Comparison of ENCODE assay signal across 8 cellular contexts in genomic region chr18:59795882-59796281, GRCh38.
"Had no signal": no experiment of that assay in that cellular context is flagged by ENCODE, and none has a peak within 500 bp of the region (broad histone marks: within the 10 kb centered on the region; RNA-seq: fewer than 3 reads in every experiment).

No MANE protein-coding gene starts in this region.

- H3K9me3 Mint-ChIP-seq: GM23338 had no signal

- H3K36me3 ChIP-seq: HAP-1 had no signal

- H2AFZ ChIP-seq: GM23338 had no signal

- H3K4me1 ChIP-seq: HAP-1 had no signal

- H3K9me3 ChIP-seq: HAP-1 had no signal

- H3K27ac ChIP-seq: HL-60 had no signal

- ATAC-seq: GM23338, HCT116, HepG2, K562 had no signal

- H3K4me2 ChIP-seq: GM23338 had no signal

- H3K4me1 Mint-ChIP-seq: GM23338 had no signal

- H3K27ac Mint-ChIP-seq: GM23338 had no signal

- H3K4me3 ChIP-seq: GM23338, HAP-1, K562 had no signal

- DNase-seq: H7, KG1 had no signal

- H3K4me3 Mint-ChIP-seq: GM23338 had no signal
